ENCODE assay signal across 1 cellular context in the genomic region with DNA sequence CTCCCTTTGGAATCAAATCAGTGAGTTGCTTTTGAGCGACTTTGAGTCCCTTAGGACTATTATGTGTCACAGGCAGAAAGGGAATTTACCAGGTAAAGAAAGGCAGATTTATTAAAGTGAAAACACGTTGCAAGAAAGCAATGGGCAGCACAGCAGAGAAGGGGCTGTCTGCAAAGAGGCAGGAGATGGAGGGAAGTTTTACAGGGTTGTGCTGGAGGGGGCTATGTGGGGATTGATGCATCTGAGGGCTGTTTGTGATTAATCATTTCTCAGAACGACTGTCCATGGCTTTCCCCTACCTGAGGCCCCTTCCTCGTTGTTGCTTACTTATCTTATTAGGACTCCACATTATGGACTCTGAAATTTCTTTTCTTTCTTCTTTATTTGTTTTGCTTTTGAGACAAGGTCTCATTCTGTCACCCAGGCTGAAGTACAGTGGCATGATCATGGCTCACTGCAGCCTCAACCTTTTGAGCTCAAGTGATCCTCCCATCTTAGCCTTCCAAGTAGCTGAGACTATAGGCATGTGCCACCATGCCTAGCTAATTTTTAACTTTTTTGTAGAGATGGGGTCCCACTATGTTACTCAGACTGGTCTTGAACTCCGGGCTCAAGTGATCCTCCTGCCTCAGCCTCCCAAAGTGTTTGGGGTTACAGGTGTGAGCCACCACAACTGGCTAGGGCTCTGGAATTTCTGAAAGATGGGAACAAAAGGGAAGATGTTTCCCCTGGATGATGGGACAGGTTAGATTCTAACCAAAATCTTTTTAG.
TF ChIP-seq lines count a peak whose summit lies in the region.

No MANE protein-coding gene starts in this region.

TF ChIP-seq in GM12878, 131 proteins besides CTCF, POLR2A, EP300 and RAD21:
- TF ChIP-seq MTA2 (IDR thresholded peaks at IDR 0.05; ENCODE audit: low read depth) (no peak), PML (IDR thresholded peaks at IDR 0.05; ENCODE audit: low read length) (no peak), WRNIP1 (IDR thresholded peaks at IDR 0.05; ENCODE audit: borderline replicate concordance, low read depth, low read length) (no peak), CREB1 (IDR thresholded peaks at IDR 0.05; ENCODE audit: low read depth) (no peak), NRF1 (conservative IDR thresholded peaks at IDR 0.05; ENCODE audit: low read depth, low read length) (no peak), SMAD5 (IDR thresholded peaks at IDR 0.05; ENCODE audit: low read depth) (no peak), IKZF1 (conservative IDR thresholded peaks at IDR 0.05) (no peak), SIX5 (IDR thresholded peaks at IDR 0.05; ENCODE audit: low read depth, low read length, severe bottlenecking) (no peak), YY1 (IDR thresholded peaks at IDR 0.05; ENCODE audit: low read depth, low read length) (no peak), EGR1 (IDR thresholded peaks at IDR 0.05; ENCODE audit: borderline replicate concordance in 1 of 2, low read depth in 2 of 2, low read length in 2 of 2) (no peak), HDAC6 (IDR thresholded peaks at IDR 0.05; ENCODE audit: unreplicated experiment) (no peak), NR2F1 (conservative IDR thresholded peaks at IDR 0.05) (no peak)
- TF ChIP-seq, protein P1, sequence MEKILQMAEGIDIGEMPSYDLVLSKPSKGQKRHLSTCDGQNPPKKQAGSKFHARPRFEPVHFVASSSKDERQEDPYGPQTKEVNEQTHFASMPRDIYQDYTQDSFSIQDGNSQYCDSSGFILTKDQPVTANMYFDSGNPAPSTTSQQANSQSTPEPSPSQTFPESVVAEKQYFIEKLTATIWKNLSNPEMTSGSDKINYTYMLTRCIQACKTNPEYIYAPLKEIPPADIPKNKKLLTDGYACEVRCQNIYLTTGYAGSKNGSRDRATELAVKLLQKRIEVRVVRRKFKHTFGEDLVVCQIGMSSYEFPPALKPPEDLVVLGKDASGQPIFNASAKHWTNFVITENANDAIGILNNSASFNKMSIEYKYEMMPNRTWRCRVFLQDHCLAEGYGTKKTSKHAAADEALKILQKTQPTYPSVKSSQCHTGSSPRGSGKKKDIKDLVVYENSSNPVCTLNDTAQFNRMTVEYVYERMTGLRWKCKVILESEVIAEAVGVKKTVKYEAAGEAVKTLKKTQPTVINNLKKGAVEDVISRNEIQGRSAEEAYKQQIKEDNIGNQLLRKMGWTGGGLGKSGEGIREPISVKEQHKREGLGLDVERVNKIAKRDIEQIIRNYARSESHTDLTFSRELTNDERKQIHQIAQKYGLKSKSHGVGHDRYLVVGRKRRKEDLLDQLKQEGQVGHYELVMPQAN (conservative IDR thresholded peaks at IDR 0.05) = no peak
